ENCODE assay signal across 15 cellular contexts in genomic region chr12:124689585-124689984, GRCh38.
"Had no signal": no experiment of that assay in that cellular context is flagged by ENCODE, and none has a peak within 500 bp of the region (broad histone marks: within the 10 kb centered on the region; RNA-seq: fewer than 3 reads in every experiment).

No MANE protein-coding gene starts in this region.

- H3K27me3 ChIP-seq: adrenal gland, thyroid gland had no signal

- H3K4me3 ChIP-seq: adrenal gland, left ventricle myocardium inferior, thyroid gland had no signal

- H3K4me3 Mint-ChIP-seq: activated CD4-positive, alpha-beta memory T cell treated with anti-CD3 and anti-CD28 coated beads for 36 hours; activated CD4-positive, alpha-beta T cell treated with anti-CD3 and anti-CD28 coated beads for 36 hours; activated naive CD4-positive, alpha-beta T cell treated with anti-CD3 and anti-CD28 coated beads, Interleukin-2, amount 50 U/mL, for 24 hours; activated T-cell treated with anti-CD3 and anti-CD28 coated beads, Interleukin-2, amount 50 U/mL, for 24 hours; memory B cell; naive thymus-derived CD8-positive, alpha-beta T cell; stimulated activated memory B cell treated with anti-CD40 and anti-IgM and Interleukin-4, amounts not matched to agents 10 μg/mL and 1 μg/mL and 100 μg/mL, for 72 hours had no signal

- H3K9me3 ChIP-seq: thyroid gland had no signal

- H3K27ac ChIP-seq: adrenal gland, thyroid gland, VCaP had no signal

- ATAC-seq: activated CD4-positive, alpha-beta T cell treated with anti-CD3 and anti-CD28 coated beads for 36 hours; esophagus mucosa; naive thymus-derived CD8-positive, alpha-beta T cell; stimulated activated memory B cell treated with anti-CD40 and anti-IgM and Interleukin-4, amounts not matched to agents 10 μg/mL and 1 μg/mL and 100 μg/mL, for 72 hours had no signal

- H3K27me3 Mint-ChIP-seq: activated naive CD4-positive, alpha-beta T cell treated with anti-CD3 and anti-CD28 coated beads, Interleukin-2, amount 50 U/mL, for 24 hours; activated T-cell treated with anti-CD3 and anti-CD28 coated beads, Interleukin-2, amount 50 U/mL, for 24 hours; naive thymus-derived CD8-positive, alpha-beta T cell had no signal

- H3K9me3 Mint-ChIP-seq: activated naive CD4-positive, alpha-beta T cell treated with anti-CD3 and anti-CD28 coated beads, Interleukin-2, amount 50 U/mL, for 24 hours had no signal

- H3K36me3 ChIP-seq: adrenal gland, left ventricle myocardium inferior, thyroid gland had no signal

- H3K27ac Mint-ChIP-seq: activated CD4-positive, alpha-beta memory T cell treated with anti-CD3 and anti-CD28 coated beads for 36 hours; activated CD4-positive, alpha-beta T cell treated with anti-CD3 and anti-CD28 coated beads for 36 hours; activated naive CD4-positive, alpha-beta T cell treated with anti-CD3 and anti-CD28 coated beads, Interleukin-2, amount 50 U/mL, for 24 hours; activated T-cell treated with anti-CD3 and anti-CD28 coated beads, Interleukin-2, amount 50 U/mL, for 24 hours; memory B cell; stimulated activated memory B cell treated with anti-CD40 and anti-IgM and Interleukin-4, amounts not matched to agents 10 μg/mL and 1 μg/mL and 100 μg/mL, for 72 hours had no signal

- H3K36me3 Mint-ChIP-seq: activated naive CD4-positive, alpha-beta T cell treated with anti-CD3 and anti-CD28 coated beads, Interleukin-2, amount 50 U/mL, for 24 hours had no signal

- DNase-seq: activated CD4-positive, alpha-beta memory T cell treated with anti-CD3 and anti-CD28 coated beads for 36 hours; activated CD4-positive, alpha-beta T cell treated with anti-CD3 and anti-CD28 coated beads for 36 hours; activated T-cell treated with anti-CD3 and anti-CD28 coated beads, Interleukin-2, amount 50 U/mL, for 24 hours; adrenal gland; caudate nucleus; left ventricle myocardium inferior; naive thymus-derived CD8-positive, alpha-beta T cell; nucleus accumbens; T1000; thyroid gland had no signal
